ENCODE assay signal across 32 cellular contexts in the genomic region with DNA sequence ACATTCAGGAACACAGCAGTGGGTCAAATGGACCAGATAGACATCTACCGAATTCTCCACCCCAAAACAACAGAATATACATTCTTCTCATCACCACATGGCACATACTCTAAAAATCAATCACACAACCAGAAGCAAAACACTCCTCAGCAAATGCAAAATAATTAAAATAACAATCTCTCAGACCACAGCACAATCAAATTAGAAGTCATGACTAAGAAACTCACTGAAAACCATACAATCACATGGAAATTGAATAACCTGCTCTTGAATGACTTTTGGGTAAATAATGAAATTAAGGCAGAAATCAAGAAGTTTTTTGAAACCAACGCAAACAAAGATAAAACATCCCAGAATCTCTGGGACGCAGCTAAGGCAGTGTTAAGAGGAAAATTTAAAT. TPM values are rescaled to one million over a fixed set of nuclear protein-coding genes. Genes with fewer than 3 reads are reported as not detected.
"Had no signal": no experiment of that assay in that cellular context is flagged by ENCODE, and none has a peak within 500 bp of the region (broad histone marks: within the 10 kb centered on the region; RNA-seq: fewer than 3 reads in every experiment).

No MANE protein-coding gene starts in this region.

- H3K36me3 Mint-ChIP-seq: stimulated activated effector memory CD8-positive, alpha-beta T cell treated with anti-CD3 and anti-CD28 coated beads, Interleukin-12 subunit alpha, Interleukin-12 subunit beta, amount 100 ng/mL, for 72 hours; stimulated activated memory B cell treated with anti-CD40 and anti-IgM and Interleukin-4, amounts not matched to agents 10 μg/mL and 1 μg/mL and 100 μg/mL, for 72 hours; stimulated activated naive B cell treated with anti-CD40 and anti-IgM and Interleukin-4, amounts not matched to agents 10 μg/mL and 1 μg/mL and 100 μg/mL, for 72 hours; type B pancreatic cell had no signal

- H3K27me3 Mint-ChIP-seq: stimulated activated memory B cell treated with anti-CD40 and anti-IgM and Interleukin-4, amounts not matched to agents 10 μg/mL and 1 μg/mL and 100 μg/mL, for 72 hours; stimulated activated naive B cell treated with anti-CD40 and anti-IgM and Interleukin-4, amounts not matched to agents 10 μg/mL and 1 μg/mL and 100 μg/mL, for 72 hours; stimulated activated naive CD8-positive, alpha-beta T cell treated with anti-CD3 and anti-CD28 coated beads, Interleukin-15, amount 100 ng/mL, for 72 hours; stimulated activated naive CD8-positive, alpha-beta T cell treated with anti-CD3 and anti-CD28 coated beads, Interleukin-15, Interleukin-2, amounts not matched to agents 100 ng/mL and 50 ng/mL, for 24 hours had no signal

- ATAC-seq: stimulated activated effector memory CD8-positive, alpha-beta T cell treated with anti-CD3 and anti-CD28 coated beads, Interleukin-12 subunit alpha, Interleukin-12 subunit beta, amount 100 ng/mL, for 72 hours; stimulated activated memory B cell treated with anti-CD40 and anti-IgM and Interleukin-4, amounts not matched to agents 10 μg/mL and 1 μg/mL and 100 μg/mL, for 72 hours; stimulated activated naive B cell treated with anti-CD40 and anti-IgM and Interleukin-4, amounts not matched to agents 10 μg/mL and 1 μg/mL and 100 μg/mL, for 72 hours; stimulated activated naive CD8-positive, alpha-beta T cell treated with anti-CD3 and anti-CD28 coated beads, Interleukin-15, amount 100 ng/mL, for 72 hours; stimulated activated naive CD8-positive, alpha-beta T cell treated with anti-CD3 and anti-CD28 coated beads, Interleukin-15, Interleukin-2, amounts not matched to agents 100 U/mL and 50 U/mL, for 24 hours; upper lobe of right lung had no signal

- H3K4me3 ChIP-seq: stomach, suprapubic skin, testis, thoracic aorta, thyroid gland, tibial artery, tibial nerve, transverse colon, upper lobe of left lung, upper lobe of right lung, uterus, vagina had no signal

- H3K27ac ChIP-seq: stomach, suprapubic skin, testis, thoracic aorta, thyroid gland, tibial artery, tibial nerve, transverse colon, upper lobe of left lung, upper lobe of right lung, uterus, vagina had no signal

- H3K9me3 Mint-ChIP-seq: stimulated activated effector memory CD8-positive, alpha-beta T cell treated with anti-CD3 and anti-CD28 coated beads, Interleukin-12 subunit alpha, Interleukin-12 subunit beta, amount 100 ng/mL, for 72 hours; type B pancreatic cell had no signal

- H3K4me1 Mint-ChIP-seq: stimulated activated effector memory CD8-positive, alpha-beta T cell treated with anti-CD3 and anti-CD28 coated beads, Interleukin-12 subunit alpha, Interleukin-12 subunit beta, amount 100 ng/mL, for 72 hours; stimulated activated memory B cell treated with anti-CD40 and anti-IgM and Interleukin-4, amounts not matched to agents 10 μg/mL and 1 μg/mL and 100 μg/mL, for 72 hours; stimulated activated naive B cell treated with anti-CD40 and anti-IgM and Interleukin-4, amounts not matched to agents 10 μg/mL and 1 μg/mL and 100 μg/mL, for 72 hours; stimulated activated naive CD8-positive, alpha-beta T cell treated with anti-CD3 and anti-CD28 coated beads, Interleukin-15, amount 100 ng/mL, for 72 hours had no signal

- H3K9me3 ChIP-seq: suprapubic skin, testis, thyroid gland, tibial nerve, transverse colon, upper lobe of right lung, uterus, vagina had no signal

- DNase-seq: stimulated activated CD4-positive, alpha-beta T cell treated with anti-CD3 and anti-CD28 coated beads, Interleukin-2, amount 100 ng/mL, for 48 hours; stimulated activated CD4-positive, alpha-beta T cell treated with anti-CD3 and anti-CD28 coated beads, Interleukin-4, amount 100 ng/mL, for 1 hour; stimulated activated CD4-positive, alpha-beta T cell treated with anti-CD3 and anti-CD28 coated beads, Interleukin-4, amount 100 ng/mL, for 24 hours; stimulated activated CD4-positive, alpha-beta T cell treated with anti-CD3 and anti-CD28 coated beads, Interleukin-4, amount 100 ng/mL, for 4 hours; stimulated activated CD8-positive, alpha-beta memory T cell treated with anti-CD3 and anti-CD28 coated beads, Interleukin-4, amount 100 ng/mL, for 48 hours; stimulated activated naive B cell treated with anti-CD40 and anti-IgM and Interleukin-4, amounts not matched to agents 10 μg/mL and 1 μg/mL and 100 μg/mL, for 72 hours; stimulated activated naive CD4-positive, alpha-beta T cell; stimulated activated naive CD4-positive, alpha-beta T cell treated with Interleukin-2 at 50 U/mL for 16 hours; stimulated activated naive CD8-positive, alpha-beta T cell treated with anti-CD3 and anti-CD28 coated beads, Interleukin-15, amount 100 ng/mL, for 72 hours; stimulated activated naive CD8-positive, alpha-beta T cell treated with anti-CD3 and anti-CD28 coated beads, Interleukin-15, Interleukin-2, amounts not matched to agents 100 U/mL and 50 U/mL, for 24 hours; stomach; substantia nigra; testis; thyroid gland; tibial artery; transverse colon; trophoblast cell; upper lobe of left lung; upper lobe of right lung; uterus had no signal

- H3K36me3 ChIP-seq: stomach, suprapubic skin, thoracic aorta, thyroid gland, tibial artery, tibial nerve, transverse colon, upper lobe of left lung, upper lobe of right lung, uterus, vagina had no signal

- H3K4me3 Mint-ChIP-seq: stimulated activated effector memory CD8-positive, alpha-beta T cell treated with anti-CD3 and anti-CD28 coated beads, Interleukin-12 subunit alpha, Interleukin-12 subunit beta, amount 100 ng/mL, for 72 hours; stimulated activated memory B cell treated with anti-CD40 and anti-IgM and Interleukin-4, amounts not matched to agents 10 μg/mL and 1 μg/mL and 100 μg/mL, for 72 hours; stimulated activated naive B cell treated with anti-CD40 and anti-IgM and Interleukin-4, amounts not matched to agents 10 μg/mL and 1 μg/mL and 100 μg/mL, for 72 hours; stimulated activated naive CD8-positive, alpha-beta T cell treated with anti-CD3 and anti-CD28 coated beads, Interleukin-15, amount 100 ng/mL, for 72 hours; stimulated activated naive CD8-positive, alpha-beta T cell treated with anti-CD3 and anti-CD28 coated beads, Interleukin-15, Interleukin-2, amounts not matched to agents 100 ng/mL and 50 ng/mL, for 24 hours; type B pancreatic cell had no signal

- H3K4me1 ChIP-seq: stomach, suprapubic skin, testis, thyroid gland, tibial artery, tibial nerve, transverse colon, upper lobe of left lung, upper lobe of right lung, uterus, vagina had no signal

- H3K27ac Mint-ChIP-seq: stimulated activated effector memory CD8-positive, alpha-beta T cell treated with anti-CD3 and anti-CD28 coated beads, Interleukin-12 subunit alpha, Interleukin-12 subunit beta, amount 100 ng/mL, for 72 hours; stimulated activated memory B cell treated with anti-CD40 and anti-IgM and Interleukin-4, amounts not matched to agents 10 μg/mL and 1 μg/mL and 100 μg/mL, for 72 hours; stimulated activated naive B cell treated with anti-CD40 and anti-IgM and Interleukin-4, amounts not matched to agents 10 μg/mL and 1 μg/mL and 100 μg/mL, for 72 hours; stimulated activated naive CD8-positive, alpha-beta T cell treated with anti-CD3 and anti-CD28 coated beads, Interleukin-15, amount 100 ng/mL, for 72 hours; stimulated activated naive CD8-positive, alpha-beta T cell treated with anti-CD3 and anti-CD28 coated beads, Interleukin-15, Interleukin-2, amounts not matched to agents 100 ng/mL and 50 ng/mL, for 24 hours; type B pancreatic cell had no signal

- H3K27me3 ChIP-seq: stomach, suprapubic skin, testis, thyroid gland, tibial artery, tibial nerve, transverse colon, upper lobe of left lung, upper lobe of right lung, uterus, vagina had no signal

RNA-seq across cellular contexts. Expression of a gene that starts 49.2 kb away (rescaled TPM):
- total RNA-seq: stomach, subcutaneous adipose tissue, suprapubic skin, temporal lobe, testis, thoracic aorta, thyroid gland, tibial nerve, transverse colon, upper lobe of left lung, upper lobe of right lung, ureter, urinary bladder, uterus, vagina had no signal
- polyA plus RNA-seq: stomach, urinary bladder had no signal
